ENCODE assay signal across 8 cellular contexts in genomic region chr21:36966066-36966845, GRCh38. TPM values are rescaled to one million over a fixed set of nuclear protein-coding genes. Genes with fewer than 3 reads are reported as not detected.
DNase-seq lines count a peak whose midpoint lies in the region; ATAC-seq and TF ChIP-seq lines count a peak whose summit lies in the region.

TSS of gene HLCS (minus strand) at chr21:36966669. CDS start at chr21:36966638, 31 bp downstream.

- ATAC-seq in GM21825 (IDR thresholded peaks at IDR 0.05; ENCODE audit: unreplicated experiment) (peak; percentile 80), Right ventricle myocardium superior (ENCODE audit: poor library complexity) (peak; percentile 89)

- TF ChIP-seq POLR2A in prostate gland (IDR thresholded peaks at IDR 0.05): peak; percentile 29

- intact Hi-C loops in Right ventricle myocardium superior (cut with DNase I): no loop called here
- intact Hi-C loops in prostate gland (cut with DNase I): loop anchor here (10.0 kb wide), 1 partner anchor 399 kb away; the partner anchor contains the start of gene DYRK1A

- peak; percentile 68 for DNase-seq in G401 (ENCODE audit: low spot score)
- DNase-seq in SK-N-MC (ENCODE audit: low read depth, low spot score): no peak
- DNase-seq in activated naive CD4-positive, alpha-beta T cell treated with anti-CD3 and anti-CD28 coated beads, Interleukin-2, amount 50 U/mL, for 16 hours: peak; percentile 79
- DNase-seq in Right ventricle myocardium superior: peak; percentile 81
- peak; percentile 60 for DNase-seq in prostate gland (ENCODE audit: low spot score)

- 0 out of 2 replicates have a peak within 1 kb of the TSS, but pooled peaks have one; percentile 13 for H3K27ac ChIP-seq in SK-N-MC
- peak within 1 kb of the TSS; percentile 91 for H3K27ac ChIP-seq in prostate gland
- H3K27ac ChIP-seq in urinary bladder (ENCODE audit: low read depth): peak within 1 kb of the TSS; percentile 64

- WGBS in prostate gland: 0% methylated on average over 25 of the region's 105 CpGs
- WGBS in urinary bladder: under 1% methylated on average over 105 of the region's 105 CpGs

- H3K36me3 ChIP-seq in SK-N-MC (ENCODE audit: insufficient read depth, low read length) (no peaks in the 10 kb centered on the region), prostate gland (no peaks in the 10 kb centered on the region), urinary bladder (ENCODE audit: insufficient read depth) (no peaks in the 10 kb centered on the region)

- H3K4me3 ChIP-seq in SK-N-MC (peak within 1 kb of the TSS; percentile 77), prostate gland (peak within 1 kb of the TSS; percentile 66 to 72), urinary bladder (ENCODE audit: low read depth, low read length) (peak within 1 kb of the TSS; percentile 91)

- H3K9me3 ChIP-seq in SK-N-MC (ENCODE audit: low read depth, low read length): no peaks in the 10 kb centered on the region
- no peaks in the 10 kb centered on the region for H3K9me3 ChIP-seq in prostate gland

- in situ Hi-C loops in G401 (cut with HindIII; ENCODE audit: low sequenced_read_pairs): no loop called here

- H3K9ac ChIP-seq in SK-N-MC (ENCODE audit: insufficient read length): peak within 1 kb of the TSS; percentile 64

- no peaks in the 10 kb centered on the region for H3K4me1 ChIP-seq in prostate gland (replicated peaks)
- no peaks in the 10 kb centered on the region for H3K4me1 ChIP-seq in urinary bladder (ENCODE audit: insufficient read depth)

- no peaks in the 10 kb centered on the region for H3K27me3 ChIP-seq in prostate gland (replicated peaks; ENCODE audit: insufficient read depth)

- TF ChIP-seq CTCF in LNCAP (IDR thresholded peaks at IDR 0.05) (0 out of 2 replicates have a peak, but pooled peaks have one; percentile 31), prostate gland (IDR thresholded peaks at IDR 0.05) (peak in 2 of 4 experiments; percentile 26 to 29)

RNA-seq across cellular contexts. Expression of gene HLCS, which starts in this region (rescaled TPM):
- 6.0 and 18.9 TPM in 2 replicates for total RNA-seq in G401 (2014; rRNA removed; shearing (Covaris generic))
- total RNA-seq in Right ventricle myocardium superior (6.3 TPM), prostate gland (10 to 100 TPM; 40.9 to 41.8 TPM), urinary bladder (22.9 TPM)
- 8.6 TPM for polyA plus RNA-seq in urinary bladder

Comparison
In these comparisons a context has a peak if more than half of its experiments do, and no peak if none do; other contexts are left out.
1. H3K27ac ChIP-seq: peak in every context shown above with its lines; median percentile 91 in prostate gland; 64 in urinary bladder; 13 in SK-N-MC.